ENCODE assay signal across 9 cellular contexts in the genomic region with DNA sequence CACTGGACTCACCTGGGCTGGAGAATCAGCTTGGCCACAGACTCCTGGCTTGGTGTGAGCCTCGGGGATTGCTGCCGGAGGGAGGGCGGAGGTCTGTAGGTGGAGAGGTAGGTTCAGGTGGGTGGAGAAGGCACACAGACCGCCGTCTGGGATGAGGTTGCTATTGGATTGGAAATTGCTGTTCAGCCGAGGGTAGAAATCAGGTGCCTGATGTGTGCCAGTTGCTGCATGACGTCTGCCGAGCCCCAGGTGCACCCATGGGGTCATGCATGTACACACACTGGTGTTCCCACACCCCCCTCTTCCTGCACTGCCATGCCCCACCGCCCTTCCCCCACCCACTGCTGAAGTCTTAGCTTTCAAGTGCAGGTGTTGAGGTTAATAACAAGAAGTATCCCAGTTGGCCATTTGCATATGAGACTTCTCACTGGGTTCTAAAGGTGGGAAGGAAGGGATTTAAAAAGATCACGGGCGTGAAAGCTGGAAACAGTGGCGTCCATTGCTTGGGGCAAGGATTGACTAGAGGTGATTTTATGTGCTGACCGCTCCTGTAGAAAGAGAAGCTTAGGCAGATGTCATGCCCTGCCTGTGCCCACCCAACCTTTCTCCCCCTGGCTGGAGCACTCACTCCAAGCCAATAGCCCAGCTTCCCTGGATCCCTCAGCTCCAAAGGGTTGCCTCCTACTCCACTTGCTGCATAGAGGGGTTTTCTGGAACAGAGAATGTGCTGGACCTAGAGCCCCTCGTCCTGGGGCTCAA.
DNase-seq lines count a peak whose midpoint lies in the region; ATAC-seq and TF ChIP-seq lines count a peak whose summit lies in the region.
"Had no signal": no experiment of that assay in that cellular context is flagged by ENCODE, and none has a peak within 500 bp of the region (broad histone marks: within the 10 kb centered on the region; RNA-seq: fewer than 3 reads in every experiment).

No MANE protein-coding gene starts in this region.

- TF ChIP-seq CTCF in mucosa of descending colon (IDR thresholded peaks at IDR 0.05), result no peak

- H3K4me3 ChIP-seq in mucosa of descending colon (no peak overlapping the region), H7 (ENCODE audit: insufficient read depth, low read depth, low read length) (no peak overlapping the region)
- H3K4me3 ChIP-seq: upper lobe of right lung had no signal

- H3K9me3 ChIP-seq in mucosa of descending colon, result no peaks in the 10 kb centered on the region
- H3K9me3 ChIP-seq: upper lobe of right lung had no signal

- H3K4me1 ChIP-seq in mucosa of descending colon (ENCODE audit: low read depth), result no peaks in the 10 kb centered on the region
- H3K4me1 ChIP-seq: upper lobe of right lung had no signal

- no peaks in the 10 kb centered on the region for H3K27me3 ChIP-seq in H7 (ENCODE audit: control insufficient read depth, insufficient read depth, low read length)
- H3K27me3 ChIP-seq: upper lobe of right lung had no signal

- ATAC-seq in GM18502 (IDR thresholded peaks at IDR 0.05; ENCODE audit: poor library complexity, unreplicated experiment) (peak; percentile 61), GM21619 (IDR thresholded peaks at IDR 0.05; ENCODE audit: unreplicated experiment) (peak; percentile 47), mucosa of descending colon (peak; percentile 80)
- ATAC-seq: upper lobe of right lung had no signal

- peak; percentile 43 for DNase-seq in NCI-H2107 (lab: John Stamatoyannopoulos, UW)
- peak; percentile 49 to 84 (median 51) for DNase-seq in mucosa of descending colon
- no peak for DNase-seq in H7
- no peak for DNase-seq in A172 (ENCODE audit: low spot score)
- DNase-seq in NCI-H1048 (lab: John Stamatoyannopoulos, UW), result no peak
- no peak for DNase-seq in nucleus accumbens (lab: John Stamatoyannopoulos, UW)
- DNase-seq: upper lobe of right lung had no signal

- intact Hi-C loops in mucosa of descending colon (cut with DNase I, micrococcal nuclease), result no loop called here

- H3K36me3 ChIP-seq in mucosa of descending colon (ENCODE audit: low read depth) (no peaks in the 10 kb centered on the region), H7 (replicated peaks; ENCODE audit: control insufficient read depth, insufficient read depth, low read length) (no peaks in the 10 kb centered on the region)
- H3K36me3 ChIP-seq: upper lobe of right lung had no signal

Comparison
In these comparisons a context has a peak if more than half of its experiments do, and no peak if none do; other contexts are left out.
1. DNase-seq: peak in NCI-H2107 (single experiment) and mucosa of descending colon (3 of 3); none in H7 (single experiment), A172 (single experiment), NCI-H1048 (single experiment) and nucleus accumbens (0 of 56).
2. Peak in every context shown above with its lines, with median percentiles within 50 percentile points of each other: ATAC-seq.